ENCODE assay signal across 17 cellular contexts in the genomic region with DNA sequence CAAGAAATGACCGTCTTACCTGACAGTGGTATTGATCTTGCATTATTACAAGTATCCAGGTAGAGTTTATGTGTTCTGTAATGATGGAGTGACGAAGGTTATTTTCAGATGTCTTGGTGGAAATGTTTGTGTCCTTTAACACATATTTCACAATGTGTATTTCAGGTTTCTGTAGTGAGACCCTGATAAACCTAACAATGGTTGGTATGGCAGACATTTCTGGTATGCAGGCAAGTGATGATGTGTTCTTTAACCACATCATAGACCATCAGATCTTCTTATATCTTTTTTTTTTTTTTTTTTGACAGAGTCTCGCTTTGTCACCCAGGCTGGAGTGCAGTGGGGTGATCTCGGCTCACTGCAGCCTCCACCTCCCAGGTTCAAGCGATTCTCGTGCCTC. TPM values are rescaled to one million over a fixed set of nuclear protein-coding genes. Genes with fewer than 3 reads are reported as not detected.
"Had no signal": no experiment of that assay in that cellular context is flagged by ENCODE, and none has a peak within 500 bp of the region (broad histone marks: within the 10 kb centered on the region; RNA-seq: fewer than 3 reads in every experiment).

No MANE protein-coding gene starts in this region.

- DNase-seq: activated CD4-positive, alpha-beta T cell treated with anti-CD3 and anti-CD28 coated beads, Interleukin-2, amount 10 ng/mL, durations not matched to agents 7 days and 5 days; activated naive CD4-positive, alpha-beta T cell treated with anti-CD3 and anti-CD28 coated beads, Interleukin-2, amount 50 U/mL, for 16 hours; adrenal gland; foreskin fibroblast; head of caudate nucleus; right lobe of liver; stimulated activated CD4-positive, alpha-beta T cell treated with anti-CD3 and anti-CD28 coated beads, Interleukin-2, amount 100 ng/mL, for 24 hours; stimulated activated naive B cell treated with anti-CD40 and anti-IgM and Interleukin-4, amounts not matched to agents 10 μg/mL and 1 μg/mL and 100 μg/mL, for 72 hours had no signal

- H3K4me3 ChIP-seq: adrenal gland, prostate gland, right lobe of liver had no signal

- ATAC-seq: esophagus mucosa; left lobe of liver; right lobe of liver; stimulated activated naive B cell treated with anti-CD40 and anti-IgM and Interleukin-4, amounts not matched to agents 10 μg/mL and 1 μg/mL and 100 μg/mL, for 72 hours; WTC11 had no signal

RNA-seq across cellular contexts. Expression of gene ATXN3L, which starts 14.6 kb away (rescaled TPM):
- total RNA-seq: activated CD4-positive, alpha-beta T cell treated with anti-CD3 and anti-CD28 coated beads, Interleukin-2, amount 10 ng/mL, durations not matched to agents 7 days and 5 days; activated CD8-positive, alpha-beta memory T cell treated with anti-CD3 and anti-CD28 coated beads for 36 hours; activated T-helper 2 cell treated with anti-CD3 and anti-CD28 coated beads, Interferon-gamma antibody, Interleukin-2, Interleukin-4, amounts not matched to agents 10 μg/mL and 5 μg/mL and 100 μg/mL, durations not matched to agents 14 hours and 24 hours and 36 hours; adrenal gland; cerebellum; esophagus mucosa; left lobe of liver; omental fat pad; prostate gland; right lobe of liver; subcutaneous adipose tissue; WTC11 had no signal
